ENCODE assay signal across 8 cellular contexts in genomic region chr12:108691154-108691994, GRCh38. TPM values are rescaled to one million over a fixed set of nuclear protein-coding genes. Genes with fewer than 3 reads are reported as not detected.
A peak's percentile ranks its signal among the peaks of the same experiment; 100 is the strongest.
DNase-seq lines count a peak whose midpoint lies in the region; ATAC-seq, FAIRE-seq and TF ChIP-seq lines count a peak whose summit lies in the region.

No MANE protein-coding gene starts in this region.

- H3K27ac Mint-ChIP-seq in naive thymus-derived CD8-positive, alpha-beta T cell, result peak overlapping the region; percentile 16 to 85 (median 76)

- DNase-seq in DMS79 (lab: John Stamatoyannopoulos, UW) (peak; percentile 99), RCC 7860 (ENCODE audit: low spot score) (peak; percentile 97), fibroblast of lung (ENCODE audit: low read depth in 2 of 2) (peak; percentile 99)
- peak; percentile 36 to 53 for DNase-seq in activated T-helper 1 cell treated with anti-CD3 and anti-CD28 coated beads, Interleukin-2, amount 50 U/mL, for 16 hours (ENCODE audit: low read depth in 1 of 2, low spot score in 1 of 2)
- peak in 9 of 10 donors; percentile 12 to 71 (median 27) for DNase-seq in naive thymus-derived CD8-positive, alpha-beta T cell
- DNase-seq in stimulated activated naive CD4-positive, alpha-beta T cell (lab: John Stamatoyannopoulos, UW), result peak in 4 of 6 experiments; percentile 5 to 19 (median 16)

- POLR2A ChIA-PET in naive thymus-derived CD8-positive, alpha-beta T cell (lab: Charles Lee), result interaction anchor here (0.7 to 1.4 kb wide), 4 partner anchors 32 to 129 kb away, joined by 3 to 5 read pairs (median 3); partner anchors contain the start of genes ISCU and SELPLG

- no peak overlapping the region for H2AFZ ChIP-seq in fibroblast of lung (ENCODE audit: low read length)

- no peaks in the 10 kb centered on the region for H3K9me3 ChIP-seq in KOPT-K1 (ENCODE audit: insufficient read depth, low read length, poor library complexity, severe bottlenecking)
- no peaks in the 10 kb centered on the region for H3K9me3 ChIP-seq in fibroblast of lung (ENCODE audit: control insufficient read depth, insufficient read depth, low read depth, low read length)

- H3K4me1 Mint-ChIP-seq in naive thymus-derived CD8-positive, alpha-beta T cell, result peaks cover 27 to 66% (median 62%) of the 10 kb centered on the region in 4 donors

- FAIRE-seq in RCC 7860 (lab: Jason Lieb, UNC), result peak; percentile 90

- H3K79me2 ChIP-seq in fibroblast of lung (ENCODE audit: control insufficient read depth, insufficient read depth, low read length), result peaks cover 92% of the 10 kb centered on the region

- no peaks in the 10 kb centered on the region for H3K36me3 Mint-ChIP-seq in naive thymus-derived CD8-positive, alpha-beta T cell

- H3K27me3 Mint-ChIP-seq in naive thymus-derived CD8-positive, alpha-beta T cell, result no peaks in the 10 kb centered on the region

- peak overlapping the region; percentile 89 for H3K4me2 ChIP-seq in fibroblast of lung (ENCODE audit: extremely low read depth, insufficient read depth, low read length)

- peak overlapping the region; percentile 51 for H3K27ac ChIP-seq in KOPT-K1 (ENCODE audit: low read depth, low read length, poor library complexity, severe bottlenecking)
- H3K27ac ChIP-seq in fibroblast of lung (ENCODE audit: insufficient read depth, low read length), result peak overlapping the region; percentile 97

- peak overlapping the region; percentile 25 to 51 (median 38) for H3K4me3 ChIP-seq in fibroblast of lung (replicated peaks in 1 of 4; ENCODE audit: control extremely low read depth in 1 of 4, insufficient read depth in 1 of 4, low read depth in 3 of 4, low read length in 4 of 4)

- H3K9ac ChIP-seq in fibroblast of lung (ENCODE audit: insufficient read depth, low read length), result peak overlapping the region; percentile 55

- peak overlapping the region; percentile 51 to 83 (median 78) for H3K4me3 Mint-ChIP-seq in naive thymus-derived CD8-positive, alpha-beta T cell

- no peaks in the 10 kb centered on the region for H3K9me3 Mint-ChIP-seq in naive thymus-derived CD8-positive, alpha-beta T cell

- H3K4me1 ChIP-seq in fibroblast of lung (ENCODE audit: control insufficient read depth, extremely low read depth, insufficient read depth, low read length), result peaks cover 53% of the 10 kb centered on the region

- H3K36me3 ChIP-seq in KOPT-K1 (ENCODE audit: insufficient read depth, low read length), result no peaks in the 10 kb centered on the region
- peaks cover 4% of the 10 kb centered on the region for H3K36me3 ChIP-seq in fibroblast of lung (ENCODE audit: control insufficient read depth, insufficient read depth, low read length)

- TF ChIP-seq CTCF in fibroblast of lung (conservative IDR thresholded peaks at IDR 0.05 in 1 of 2, IDR thresholded peaks at IDR 0.05 in 1 of 2; ENCODE audit: low read depth in 1 of 2, low read length in 2 of 2), result peak in 1 of 2 donors; percentile 40

- H4K20me1 ChIP-seq in fibroblast of lung (ENCODE audit: control insufficient read depth, extremely low read depth, insufficient read depth, low read length), result no peaks in the 10 kb centered on the region

- H3K27me3 ChIP-seq in fibroblast of lung (ENCODE audit: control insufficient read depth, insufficient read depth, low read length), result no peaks in the 10 kb centered on the region

- ATAC-seq in GM21723 (IDR thresholded peaks at IDR 0.05; ENCODE audit: unreplicated experiment), result peak; percentile 66
- peak; percentile 62 to 73 for ATAC-seq in naive thymus-derived CD8-positive, alpha-beta T cell

RNA-seq across cellular contexts. Expression of gene CORO1C, which starts 39.9 kb away (rescaled TPM):
- total RNA-seq in fibroblast of lung, result 202 and 288 TPM in 2 replicates
- 542 and 773 TPM in 2 replicates for polyA plus RNA-seq in fibroblast of lung
- polyA plus RNA-seq in fibroblast of lung (2012), result 395 and 442 TPM in 2 replicates
- 1,176 and 1,331 TPM in 2 replicates for polyA minus RNA-seq in fibroblast of lung (ENCODE audit: low replicate concordance)
- 10 to 100 TPM in 1 of 2 experiments, 1 to 10 TPM in 1; 5.5 to 10.3 TPM for total RNA-seq in naive thymus-derived CD8-positive, alpha-beta T cell
- 10 to 100 TPM in 1 of 3 donors, 1 to 10 TPM in 2; 5.0 to 13.1 (median 6.5) TPM for polyA plus RNA-seq in naive thymus-derived CD8-positive, alpha-beta T cell

RNA-seq across cellular contexts. Expression of gene SELPLG, which starts 57.7 kb away (rescaled TPM):
- total RNA-seq in fibroblast of lung, result 0.51 and 1.5 TPM in 2 replicates
- 3.0 and 5.3 TPM in 2 replicates for polyA plus RNA-seq in fibroblast of lung
- 3.6 and 4.5 TPM in 2 replicates for polyA plus RNA-seq in fibroblast of lung (2012)
- 3.6 and 9.7 TPM in 2 replicates for polyA minus RNA-seq in fibroblast of lung (ENCODE audit: low replicate concordance)
- 100 to 1,000 TPM; 157 to 163 TPM for total RNA-seq in naive thymus-derived CD8-positive, alpha-beta T cell
- polyA plus RNA-seq in naive thymus-derived CD8-positive, alpha-beta T cell, result 100 to 1,000 TPM; 453 to 720 (median 520) TPM

Comparison
In these comparisons a context has a peak if more than half of its experiments do, and no peak if none do; other contexts are left out.
1. Peak in every context shown above with its lines: DNase-seq, ATAC-seq, H3K4me3 ChIP-seq and H3K27ac ChIP-seq.
2. DNase-seq: peak in every context shown above with its lines; median percentile 99 in DMS79; 99 in fibroblast of lung; 97 in RCC 7860; 44 in activated T-helper 1 cell treated with anti-CD3 and anti-CD28 coated beads, Interleukin-2, amount 50 U/mL, for 16 hours; 27 in naive thymus-derived CD8-positive, alpha-beta T cell; 16 in stimulated activated naive CD4-positive, alpha-beta T cell.
3. RNA of gene CORO1C, which starts 39.9 kb away (total RNA-seq): 202 to 288 TPM in fibroblast of lung; 5.5 to 10.3 TPM in naive thymus-derived CD8-positive, alpha-beta T cell; every median in the first group is over 10 times any median in the second.
4. RNA of gene SELPLG, which starts 57.7 kb away (total RNA-seq): 157 to 163 TPM in naive thymus-derived CD8-positive, alpha-beta T cell; 0.51 to 1.5 TPM in fibroblast of lung; every median in the first group is over 10 times any median in the second.